In the genomic region with DNA sequence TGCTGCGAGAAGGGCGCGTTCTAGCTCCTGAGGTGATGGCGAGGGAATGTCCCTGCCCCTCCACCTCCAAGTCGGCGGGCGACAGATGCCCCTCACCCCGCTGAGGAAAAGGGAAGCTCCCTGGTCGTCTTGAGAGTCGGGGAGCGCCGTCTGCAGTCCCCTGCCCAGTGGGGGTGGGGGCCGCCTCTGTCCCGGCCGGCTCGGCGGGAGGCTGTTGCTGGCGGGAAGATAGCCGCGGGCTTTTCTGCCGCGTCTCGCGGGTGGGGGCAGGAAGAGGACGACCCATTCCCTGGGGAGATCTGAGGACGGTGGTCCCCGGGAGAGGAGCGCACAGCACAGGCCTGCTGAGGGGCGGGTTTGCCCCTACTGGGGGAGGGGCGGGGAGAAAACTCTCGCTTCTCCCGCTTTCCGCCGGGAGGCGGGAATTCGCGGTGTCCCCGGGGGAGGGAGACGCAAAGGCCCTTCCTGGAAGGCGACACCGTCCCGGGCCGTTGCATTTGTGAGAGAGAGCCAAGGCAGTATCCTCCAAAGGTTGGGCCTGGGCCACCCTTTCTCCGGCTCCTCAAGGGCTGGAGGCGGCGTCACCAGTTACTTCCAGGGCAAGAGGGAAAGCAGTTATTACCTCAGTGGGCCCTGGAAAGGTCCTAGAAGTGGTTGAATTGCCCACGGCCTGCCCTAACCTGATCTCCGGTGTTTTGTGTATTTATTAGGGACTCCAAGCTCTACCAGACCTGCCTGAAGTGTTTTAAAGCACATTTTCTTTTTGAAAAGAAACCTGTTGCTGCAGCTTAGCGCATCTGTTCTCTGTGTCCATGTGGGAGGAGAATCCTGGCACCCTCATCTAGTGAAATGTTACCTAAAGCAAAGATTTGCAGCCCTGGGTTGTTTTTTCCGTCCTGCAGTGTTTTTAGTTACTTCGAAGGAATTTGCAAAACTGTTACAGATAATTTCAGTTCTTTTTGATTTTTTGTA, we compare ENCODE assay signal across 8 cellular contexts. TPM values are rescaled to one million over a fixed set of nuclear protein-coding genes. Genes with fewer than 3 reads are reported as not detected.
A peak's percentile ranks its signal among the peaks of the same experiment; 100 is the strongest.
DNase-seq lines count a peak whose midpoint lies in the region; ATAC-seq and TF ChIP-seq lines count a peak whose summit lies in the region.

No MANE protein-coding gene starts in this region.

- H3K27ac ChIP-seq in esophagus muscularis mucosa (replicated peaks in 1 of 4) (peak overlapping the region; percentile 93 to 100 (median 98)), temporal lobe (ENCODE audit: low read depth, low read length) (peak overlapping the region; percentile 89)

- intact Hi-C loops in CD14-positive monocyte (cut with micrococcal nuclease) (loop anchor here (5.0 kb wide), 3 partner anchors 161 to 426 kb away; a partner anchor contains a TSS), esophagus muscularis mucosa (cut with DNase I) (no loop called here), mucosa of descending colon (cut with DNase I, micrococcal nuclease) (no loop called here)

- peak overlapping the region; percentile 92 to 98 (median 96) for H3K27ac Mint-ChIP-seq in CD14-positive monocyte

- H3K27me3 ChIP-seq in esophagus muscularis mucosa: no peaks in the 10 kb centered on the region

- WGBS in esophagus muscularis mucosa: 3% methylated on average over 28 of the region's 51 CpGs

- peaks cover 29 to 65% (median 62%) of the 10 kb centered on the region in 4 donors for H3K4me1 ChIP-seq in esophagus muscularis mucosa
- H3K4me1 ChIP-seq in mucosa of descending colon (ENCODE audit: low read depth): peaks cover 25% of the 10 kb centered on the region

- no peaks in the 10 kb centered on the region for H3K36me3 ChIP-seq in esophagus muscularis mucosa
- H3K36me3 ChIP-seq in mucosa of descending colon (ENCODE audit: low read depth): no peaks in the 10 kb centered on the region

- peaks cover 2 to 5% of the 10 kb centered on the region in 2 donors for H3K36me3 Mint-ChIP-seq in CD14-positive monocyte

- H3K9me3 Mint-ChIP-seq in CD14-positive monocyte: no peaks in the 10 kb centered on the region

- peak; percentile 41 for TF ChIP-seq EP300 in esophagus muscularis mucosa (IDR thresholded peaks at IDR 0.05)

- peak; percentile 13 for ATAC-seq in GM19467 (IDR thresholded peaks at IDR 0.05; ENCODE audit: unreplicated experiment)
- ATAC-seq in mucosa of descending colon: peak; percentile 54

- H3K4me3 ChIP-seq in esophagus muscularis mucosa: peak overlapping the region; percentile 80 to 97 (median 90)
- peak overlapping the region; percentile 91 for H3K4me3 ChIP-seq in mucosa of descending colon

- peaks cover 45% of the 10 kb centered on the region for H3K4me1 Mint-ChIP-seq in CD14-positive monocyte

- H3K4me3 Mint-ChIP-seq in CD14-positive monocyte: peak overlapping the region; percentile 92 to 99

- H3K27me3 Mint-ChIP-seq in CD14-positive monocyte (ENCODE audit: low read depth in 3 of 3): peaks cover 0 to 2% (median 1%) of the 10 kb centered on the region in 3 donors

- no peak for TF ChIP-seq CTCF in CD14-positive monocyte (IDR thresholded peaks at IDR 0.05)
- no peak for TF ChIP-seq CTCF in esophagus muscularis mucosa (IDR thresholded peaks at IDR 0.05)
- TF ChIP-seq CTCF in mucosa of descending colon (IDR thresholded peaks at IDR 0.05): peak; percentile 8

- H3K9me3 ChIP-seq in esophagus muscularis mucosa: no peaks in the 10 kb centered on the region
- no peaks in the 10 kb centered on the region for H3K9me3 ChIP-seq in mucosa of descending colon

- TF ChIP-seq POLR2A in esophagus muscularis mucosa (IDR thresholded peaks at IDR 0.05; ENCODE audit: low read depth): peak; percentile 43

- DNase-seq in CD14-positive monocyte (ENCODE audit: low spot score) (no peak), HS-27A (ENCODE audit: low read depth) (peak; percentile 60), NOMO-1 (lab: John Stamatoyannopoulos, UW; ENCODE audit: unreplicated experiment in 2 of 2) (peak; percentile 74 to 76), esophagus muscularis mucosa (ENCODE audit: extremely low spot score) (peak; percentile 93), mucosa of descending colon (peak; percentile 74 to 85 (median 83))
- peak; percentile 56 for DNase-seq in activated T-cell treated with anti-CD3 and anti-CD28 coated beads, Interleukin-2, amount 50 U/mL, for 1 hour

RNA-seq across cellular contexts. Expression of a gene that starts 0.6 kb away (rescaled TPM):
- 1 to 10 TPM; 6.6 to 7.1 TPM for polyA plus RNA-seq in CD14-positive monocyte
- total RNA-seq in esophagus muscularis mucosa (10 to 100 TPM; 14.9 to 24.1 (median 18.6) TPM), mucosa of descending colon (10 to 100 TPM; 23.7 to 38.8 (median 31.0) TPM), temporal lobe (30.0 TPM)

RNA-seq across cellular contexts. Expression of a gene that starts 0.9 kb away (rescaled TPM):
- polyA plus RNA-seq in CD14-positive monocyte: 10 to 100 TPM; 39.8 to 42.7 TPM
- total RNA-seq in esophagus muscularis mucosa: 10 to 100 TPM; 34.1 to 55.7 (median 38.8) TPM
- 10 to 100 TPM; 47.0 to 66.7 (median 54.8) TPM for total RNA-seq in mucosa of descending colon
- total RNA-seq in temporal lobe: 39.1 TPM

RNA-seq across cellular contexts. Expression of a gene that starts 52.6 kb away (rescaled TPM):
- polyA plus RNA-seq in CD14-positive monocyte: not detected
- total RNA-seq in esophagus muscularis mucosa (10 to 100 TPM in 2 of 4 donors, 1 to 10 TPM in 2; 5.5 to 17.0 (median 9.8) TPM), mucosa of descending colon (under 1 TPM; 0.38 to 0.51 (median 0.41) TPM), temporal lobe (15.0 TPM)

Comparison
In these comparisons a context has a peak if more than half of its experiments do, and no peak if none do; other contexts are left out.
1. RNA of a gene that starts 52.6 kb away (total RNA-seq): 15.0 TPM in temporal lobe (single experiment) and 5.5 to 17.0 TPM in esophagus muscularis mucosa; 0.38 to 0.51 TPM in mucosa of descending colon; every median in the first group is over 4 times any median in the second.
2. intact Hi-C loops: an anchor here in CD14-positive monocyte (5.0 kb wide); none called in esophagus muscularis mucosa and mucosa of descending colon.